ENCODE assay signal across 1 cellular context in genomic region chr21:34198232-34199120, GRCh38.
TF ChIP-seq lines count a peak whose summit lies in the region.

No MANE protein-coding gene starts in this region.

TF ChIP-seq in H1, 55 proteins besides CTCF, POLR2A, EP300 and RAD21 (continued from another document):
- TF ChIP-seq, protein P1, sequence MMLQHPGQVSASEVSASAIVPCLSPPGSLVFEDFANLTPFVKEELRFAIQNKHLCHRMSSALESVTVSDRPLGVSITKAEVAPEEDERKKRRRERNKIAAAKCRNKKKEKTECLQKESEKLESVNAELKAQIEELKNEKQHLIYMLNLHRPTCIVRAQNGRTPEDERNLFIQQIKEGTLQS (IDR thresholded peaks at IDR 0.05; ENCODE audit: insufficient read depth, low read depth, low read length), result no peak
- TF ChIP-seq CEBPB (IDR thresholded peaks at IDR 0.05; ENCODE audit: low read depth, low read length), result no peak
